ENCODE assay signal across 9 cellular contexts in the genomic region with DNA sequence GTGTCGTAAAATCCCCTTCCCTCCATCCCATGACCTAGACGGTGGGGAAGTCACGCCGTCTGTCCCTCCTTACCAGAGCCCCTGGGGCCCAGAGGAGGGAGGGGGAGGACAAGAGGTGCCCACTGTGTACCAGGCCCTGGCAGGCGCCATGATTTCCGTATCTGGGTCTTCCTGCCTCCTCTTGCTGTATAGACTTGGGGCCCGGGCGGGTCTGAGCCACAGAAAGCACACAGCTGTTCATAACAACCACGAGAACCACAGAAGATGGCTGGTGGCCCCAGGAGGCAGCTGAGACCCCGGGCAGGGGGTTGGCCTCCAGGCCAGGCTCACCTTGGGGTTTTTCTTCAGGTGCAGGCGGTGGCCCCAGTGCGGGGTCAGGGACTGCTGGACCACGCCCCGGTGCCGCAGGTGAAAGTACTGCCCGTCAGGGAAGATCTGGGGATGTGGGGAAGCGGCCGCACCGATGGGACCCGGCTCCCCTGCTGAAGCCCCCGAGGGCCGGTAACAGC. TPM values are rescaled to one million over a fixed set of nuclear protein-coding genes. Genes with fewer than 3 reads are reported as not detected.
A peak's percentile ranks its signal among the peaks of the same experiment; 100 is the strongest.
DNase-seq lines count a peak whose midpoint lies in the region; ATAC-seq and TF ChIP-seq lines count a peak whose summit lies in the region.
"Had no signal": no experiment of that assay in that cellular context is flagged by ENCODE, and none has a peak within 500 bp of the region (broad histone marks: within the 10 kb centered on the region; RNA-seq: fewer than 3 reads in every experiment).

No MANE protein-coding gene starts in this region.

- no peaks in the 10 kb centered on the region for H4K20me1 ChIP-seq in OCI-LY7 (ENCODE audit: insufficient read depth, low read length)

- H3K14ac ChIP-seq in neuronal stem cell (ENCODE audit: low read length): peak overlapping the region; percentile 31

- no peak overlapping the region for H3K27ac Mint-ChIP-seq in CD4-positive, CD25-positive, alpha-beta regulatory T cell

- no peak overlapping the region for H4K8ac ChIP-seq in neuronal stem cell (ENCODE audit: low read depth, low read length)

- no CpG with 5 or more reads among the region's 22 CpGs for WGBS in neuronal stem cell (ENCODE audit: extremely low coverage in 2 of 2, insufficient read length in 2 of 2, insufficient replicate concordance in 1 of 2), 2 donors

- H3K4ac ChIP-seq in neuronal stem cell (ENCODE audit: low read length): peak overlapping the region; percentile 66

- peak overlapping the region; percentile 56 for H4K91ac ChIP-seq in neuronal stem cell (ENCODE audit: low read depth, low read length, poor library complexity)

- H3K23ac ChIP-seq in neuronal stem cell (ENCODE audit: low read depth, low read length, poor library complexity): no peak overlapping the region

- no peaks in the 10 kb centered on the region for H3K9me2 ChIP-seq in OCI-LY7 (ENCODE audit: insufficient read depth, low read length)

- H3K9ac ChIP-seq in neuronal stem cell (ENCODE audit: low read depth, low read length, poor library complexity): no peak overlapping the region

- H2BK12ac ChIP-seq in neuronal stem cell (ENCODE audit: low read length): peak overlapping the region; percentile 98

- peak overlapping the region; percentile 17 for H3K27ac ChIP-seq in CD4-positive, CD25-positive, alpha-beta regulatory T cell (ENCODE audit: insufficient read depth, low read length, poor library complexity, severe bottlenecking)
- H3K27ac ChIP-seq in OCI-LY7 (ENCODE audit: low read depth, low read length, poor library complexity, severe bottlenecking) (peak overlapping the region; percentile 34), neuronal stem cell (replicated peaks; ENCODE audit: low read length) (no peak overlapping the region)

- H3K4me3 Mint-ChIP-seq in CD4-positive, CD25-positive, alpha-beta regulatory T cell: peak overlapping the region; percentile 51 to 86 (median 74)

- peaks cover 18% of the 10 kb centered on the region for H3K4me1 ChIP-seq in CD4-positive, CD25-positive, alpha-beta regulatory T cell (ENCODE audit: control insufficient read depth, insufficient read depth, low read length, poor library complexity, severe bottlenecking)
- peaks cover 16% of the 10 kb centered on the region for H3K4me1 ChIP-seq in OCI-LY7 (ENCODE audit: insufficient read depth, low read length, poor library complexity, severe bottlenecking)
- H3K4me1 ChIP-seq in neuronal stem cell (ENCODE audit: control insufficient read depth in 2 of 2, insufficient read depth in 1 of 2, low read depth in 1 of 2, low read length in 2 of 2): peaks cover 15 to 23% of the 10 kb centered on the region in 2 donors

- H3K4me3 ChIP-seq in CD4-positive, CD25-positive, alpha-beta regulatory T cell (ENCODE audit: low read depth, low read length): no peak overlapping the region
- H3K4me3 ChIP-seq in OCI-LY7 (ENCODE audit: low read depth, low read length, poor library complexity, severe bottlenecking) (peak overlapping the region; percentile 68), epithelial cell of proximal tubule (ENCODE audit: low read depth, low read length) (peak overlapping the region; percentile 68), neuronal stem cell (ENCODE audit: low read length in 2 of 2) (peak overlapping the region; percentile 71 to 83)

- H2AFZ ChIP-seq in OCI-LY7 (ENCODE audit: low read length) (peak overlapping the region; percentile 61), neuronal stem cell (ENCODE audit: low read length) (peak overlapping the region; percentile 96)

- peak in 1 of 3 donors; percentile 40 for DNase-seq in CD4-positive, CD25-positive, alpha-beta regulatory T cell
- DNase-seq in OCI-LY7 (ENCODE audit: low spot score): no peak
- DNase-seq in epithelial cell of proximal tubule (ENCODE audit: low read depth): no peak
- DNase-seq in neuronal stem cell (ENCODE audit: low spot score): no peak
- no peak for DNase-seq in GM19240 (ENCODE audit: insufficient read length, low spot score)
- no peak for DNase-seq in NCI-H187 treated with DMSO at 0.1 percent for 48 hours (lab: John Stamatoyannopoulos, UW)

- CTCF ChIA-PET in OCI-LY7 (lab: Charles Lee; ENCODE audit: unreplicated experiment): no interaction called here

- peaks cover 12% of the 10 kb centered on the region for H3K27me3 Mint-ChIP-seq in CD4-positive, CD25-positive, alpha-beta regulatory T cell

- TF ChIP-seq CTCF in OCI-LY7 (conservative IDR thresholded peaks at IDR 0.05; ENCODE audit: low read length) (no peak), epithelial cell of proximal tubule (conservative IDR thresholded peaks at IDR 0.05; ENCODE audit: low read depth, low read length) (no peak)

- no peaks in the 10 kb centered on the region for H3K36me3 Mint-ChIP-seq in CD4-positive, CD25-positive, alpha-beta regulatory T cell

- POLR2A ChIA-PET in OCI-LY7 (lab: Charles Lee): no interaction called here

- no peaks in the 10 kb centered on the region for H3K79me2 ChIP-seq in OCI-LY7 (ENCODE audit: insufficient read depth, low read depth, low read length)

- peak overlapping the region; percentile 90 for H3K18ac ChIP-seq in neuronal stem cell (ENCODE audit: low read length)

- no peak overlapping the region for H2BK120ac ChIP-seq in neuronal stem cell (ENCODE audit: low read depth, low read length)

- no peak for ATAC-seq in CD4-positive, CD25-positive, alpha-beta regulatory T cell (ENCODE audit: low read depth in 2 of 2)
- ATAC-seq in GM19324 (IDR thresholded peaks at IDR 0.05; ENCODE audit: low FRiP score, unreplicated experiment): no peak
- no peak for ATAC-seq in HG03095 (IDR thresholded peaks at IDR 0.05; ENCODE audit: unreplicated experiment)

- intact Hi-C loops in OCI-LY7 (cut with micrococcal nuclease; ENCODE audit: unreplicated experiment): no loop called here

- peaks cover 0 to 18% (median 5%) of the 10 kb centered on the region in 4 donors for H3K4me1 Mint-ChIP-seq in CD4-positive, CD25-positive, alpha-beta regulatory T cell

- no peaks in the 10 kb centered on the region for H3K36me3 ChIP-seq in CD4-positive, CD25-positive, alpha-beta regulatory T cell (ENCODE audit: control insufficient read depth, insufficient read depth, low read length)
- H3K36me3 ChIP-seq in OCI-LY7 (ENCODE audit: insufficient read depth, low read length): no peaks in the 10 kb centered on the region
- no peaks in the 10 kb centered on the region for H3K36me3 ChIP-seq in neuronal stem cell (replicated peaks in 1 of 2; ENCODE audit: control insufficient read depth in 2 of 2, insufficient read depth in 2 of 2, low read length in 2 of 2)

- H3K27me3 ChIP-seq in CD4-positive, CD25-positive, alpha-beta regulatory T cell (ENCODE audit: control insufficient read depth, insufficient read depth, low read length): no peaks in the 10 kb centered on the region
- H3K27me3 ChIP-seq in neuronal stem cell (ENCODE audit: control insufficient read depth in 3 of 3, insufficient read depth in 3 of 3, low read depth in 1 of 3, low read length in 3 of 3): peaks cover 3 to 18% (median 14%) of the 10 kb centered on the region in 3 experiments

- peak overlapping the region; percentile 85 for H2AK5ac ChIP-seq in neuronal stem cell (ENCODE audit: low read depth, low read length)

- no peaks in the 10 kb centered on the region for H3K9me3 ChIP-seq in CD4-positive, CD25-positive, alpha-beta regulatory T cell (ENCODE audit: control insufficient read depth in 2 of 2, low read length in 2 of 2)
- H3K9me3 ChIP-seq in OCI-LY7 (ENCODE audit: low read length) (no peaks in the 10 kb centered on the region), neuronal stem cell (replicated peaks in 1 of 2; ENCODE audit: control insufficient read depth in 2 of 2, insufficient read depth in 1 of 2, low read depth in 1 of 2, low read length in 2 of 2) (no peaks in the 10 kb centered on the region)

- no peak overlapping the region for H2BK5ac ChIP-seq in neuronal stem cell (ENCODE audit: low read length)

- peaks cover 2% of the 10 kb centered on the region for H3K79me1 ChIP-seq in neuronal stem cell (ENCODE audit: low read depth, low read length)

- peak overlapping the region; percentile 13 for H2BK15ac ChIP-seq in neuronal stem cell (ENCODE audit: low read length)

- H3K9me3 Mint-ChIP-seq in CD4-positive, CD25-positive, alpha-beta regulatory T cell: no peaks in the 10 kb centered on the region

- H3K4me2 ChIP-seq in OCI-LY7 (ENCODE audit: low read length): peak overlapping the region; percentile 82
- peak overlapping the region; percentile 89 for H3K4me2 ChIP-seq in neuronal stem cell (ENCODE audit: insufficient read depth, low read length, poor library complexity, severe bottlenecking)

- no TSS peak for BruUV-seq in OCI-LY7 (replicated peaks; lab: Mats Ljungman, UMichigan)

RNA-seq across cellular contexts. Expression of gene PCSK4, which starts 0.6 kb away (rescaled TPM):
- 1.3 TPM for total RNA-seq in CD4-positive, CD25-positive, alpha-beta regulatory T cell
- polyA plus RNA-seq in CD4-positive, CD25-positive, alpha-beta regulatory T cell: 1 to 10 TPM in 1 of 4 donors, under 1 TPM in 2, not detected in 1; 0.08 to 1.3 (median 0.29) TPM
- total RNA-seq in OCI-LY7 (2014; rRNA removed; shearing (Covaris generic)): 1.9 and 8.3 TPM in 2 replicates
- total RNA-seq in OCI-LY7 (2022) (13.0 and 15.7 TPM in 2 replicates), epithelial cell of proximal tubule (1.4 and 2.5 TPM in 2 replicates)
- 8.3 TPM for polyA plus RNA-seq in neuronal stem cell (2013, experiment 1 of 2)
- polyA plus RNA-seq in neuronal stem cell (2013, experiment 2 of 2): 7.9 TPM

RNA-seq across cellular contexts. Expression of gene REEP6, which starts 1.5 kb away (rescaled TPM):
- 1.3 TPM for total RNA-seq in CD4-positive, CD25-positive, alpha-beta regulatory T cell
- 1 to 10 TPM; 1.5 to 3.3 (median 2.6) TPM for polyA plus RNA-seq in CD4-positive, CD25-positive, alpha-beta regulatory T cell
- total RNA-seq in OCI-LY7 (2014; rRNA removed; shearing (Covaris generic)): 0.46 and 1.3 TPM in 2 replicates
- total RNA-seq in OCI-LY7 (2022) (3.1 and 3.6 TPM in 2 replicates), epithelial cell of proximal tubule (3.8 and 4.8 TPM in 2 replicates)
- 18.0 TPM for polyA plus RNA-seq in neuronal stem cell (2013, experiment 1 of 2)
- 17.5 TPM for polyA plus RNA-seq in neuronal stem cell (2013, experiment 2 of 2)

RNA-seq across cellular contexts. Expression of gene C19orf25, which starts 10.5 kb away (rescaled TPM):
- total RNA-seq in CD4-positive, CD25-positive, alpha-beta regulatory T cell: 33.4 TPM
- polyA plus RNA-seq in CD4-positive, CD25-positive, alpha-beta regulatory T cell: 10 to 100 TPM; 42.2 to 64.0 (median 54.0) TPM
- 27.1 and 45.6 TPM in 2 replicates for total RNA-seq in OCI-LY7 (2014; rRNA removed; shearing (Covaris generic))
- total RNA-seq in OCI-LY7 (2022) (54.6 and 58.6 TPM in 2 replicates), epithelial cell of proximal tubule (26.6 and 32.6 TPM in 2 replicates)
- 22.9 TPM for polyA plus RNA-seq in neuronal stem cell (2013, experiment 1 of 2)
- polyA plus RNA-seq in neuronal stem cell (2013, experiment 2 of 2): 21.4 TPM

RNA-seq across cellular contexts. Expression of gene ADAMTSL5, which starts 23.3 kb away (rescaled TPM):
- 2.1 TPM for total RNA-seq in CD4-positive, CD25-positive, alpha-beta regulatory T cell
- 1 to 10 TPM in 2 of 4 donors, under 1 TPM in 2; 0.29 to 3.3 (median 1.8) TPM for polyA plus RNA-seq in CD4-positive, CD25-positive, alpha-beta regulatory T cell
- not detected in 2 replicates for total RNA-seq in OCI-LY7 (2014; rRNA removed; shearing (Covaris generic))
- 0.34 TPM in 1 of 2 replicates, not detected in the other for total RNA-seq in OCI-LY7 (2022)
- 0.07 and 0.23 TPM in 2 replicates for total RNA-seq in epithelial cell of proximal tubule
- 0.31 TPM for polyA plus RNA-seq in neuronal stem cell (2013, experiment 1 of 2)
- 0.21 TPM for polyA plus RNA-seq in neuronal stem cell (2013, experiment 2 of 2)

RNA-seq across cellular contexts. Expression of gene PLK5, which starts 34.4 kb away (rescaled TPM):
- total RNA-seq in CD4-positive, CD25-positive, alpha-beta regulatory T cell: not detected
- not detected for polyA plus RNA-seq in CD4-positive, CD25-positive, alpha-beta regulatory T cell
- total RNA-seq in OCI-LY7 (2014; rRNA removed; shearing (Covaris generic)): 0.31 TPM in 1 of 2 replicates, not detected in the other
- total RNA-seq in OCI-LY7 (2022): 0.17 and 0.26 TPM in 2 replicates
- not detected in 2 replicates for total RNA-seq in epithelial cell of proximal tubule
- polyA plus RNA-seq in neuronal stem cell (2013, experiment 1 of 2): 0.18 TPM
- polyA plus RNA-seq in neuronal stem cell (2013, experiment 2 of 2): 0.25 TPM
- total RNA-seq: lung had no signal
